In the genomic region with DNA sequence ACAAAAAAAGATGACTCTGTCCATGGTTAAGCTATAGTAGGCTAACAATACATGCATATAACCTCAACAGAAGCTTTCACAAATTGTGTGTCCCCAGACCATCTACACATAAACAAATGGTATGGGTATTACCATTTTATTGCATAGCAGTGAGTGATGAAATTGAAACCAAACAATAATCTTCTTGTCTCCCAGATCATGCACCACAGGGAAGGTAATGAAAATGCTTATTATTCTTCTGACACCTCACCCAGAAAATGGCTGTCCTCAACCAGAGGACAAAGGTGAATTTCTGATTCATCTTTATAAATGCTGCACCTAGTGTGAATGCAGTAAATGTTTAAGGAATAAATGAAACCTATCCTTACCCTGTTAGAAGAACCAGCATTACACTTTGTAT, we compare ENCODE assay signal across 14 cellular contexts. TPM values are rescaled to one million over a fixed set of nuclear protein-coding genes. Genes with fewer than 3 reads are reported as not detected.
"Had no signal": no experiment of that assay in that cellular context is flagged by ENCODE, and none has a peak within 500 bp of the region (broad histone marks: within the 10 kb centered on the region; RNA-seq: fewer than 3 reads in every experiment).

No MANE protein-coding gene starts in this region.

- H3K4me3 ChIP-seq: gastroesophageal sphincter, testis had no signal

- H3K36me3 ChIP-seq: gastroesophageal sphincter had no signal

- H3K9me3 ChIP-seq: gastroesophageal sphincter, testis had no signal

- H3K4me1 ChIP-seq: gastroesophageal sphincter, parathyroid adenoma, testis had no signal

- DNase-seq: activated CD4-positive, alpha-beta memory T cell treated with anti-CD3 and anti-CD28 coated beads, Interleukin-2, amount 10 ng/mL, durations not matched to agents 7 days and 5 days; activated CD4-positive, alpha-beta T cell treated with anti-CD3 and anti-CD28 coated beads for 1 hour; activated naive CD8-positive, alpha-beta T cell treated with anti-CD3 and anti-CD28 coated beads, Interleukin-2, amount 10 ng/mL, durations not matched to agents 7 days and 5 days; activated T-cell treated with anti-CD3 and anti-CD28 coated beads, Interleukin-2, amount 50 U/mL, for 72 hours; anterior cingulate cortex; kidney; left ventricle myocardium superior; retina; stimulated activated CD4-positive, alpha-beta T cell treated with anti-CD3 and anti-CD28 coated beads, Interleukin-4, amount 100 ng/mL, for 4 hours; stimulated activated naive CD8-positive, alpha-beta T cell treated with anti-CD3 and anti-CD28 coated beads, Interleukin-15, amount 100 ng/mL, for 72 hours; T-helper 9 cell; testis had no signal

- H3K27ac ChIP-seq: gastroesophageal sphincter, parathyroid adenoma, testis had no signal

- ATAC-seq: activated T-cell treated with anti-CD3 and anti-CD28 coated beads, Interleukin-2, amount 50 U/mL, for 72 hours; gastroesophageal sphincter; left ventricle myocardium superior; stimulated activated naive CD8-positive, alpha-beta T cell treated with anti-CD3 and anti-CD28 coated beads, Interleukin-15, amount 100 ng/mL, for 72 hours had no signal

- H3K79me2 ChIP-seq: parathyroid adenoma had no signal

- H3K9ac ChIP-seq: parathyroid adenoma had no signal

- H3K27me3 ChIP-seq: testis had no signal

- H2AFZ ChIP-seq: parathyroid adenoma had no signal

RNA-seq across cellular contexts. Expression of a gene that starts 8.0 kb away (rescaled TPM):
- total RNA-seq: activated CD4-positive, alpha-beta memory T cell treated with anti-CD3 and anti-CD28 coated beads, Interleukin-2, amount 10 ng/mL, durations not matched to agents 7 days and 5 days; activated naive CD8-positive, alpha-beta T cell treated with anti-CD3 and anti-CD28 coated beads, Interleukin-2, amount 10 ng/mL, durations not matched to agents 7 days and 5 days; left ventricle myocardium superior had no signal
